ENCODE assay signal across 1 cellular context in the genomic region with DNA sequence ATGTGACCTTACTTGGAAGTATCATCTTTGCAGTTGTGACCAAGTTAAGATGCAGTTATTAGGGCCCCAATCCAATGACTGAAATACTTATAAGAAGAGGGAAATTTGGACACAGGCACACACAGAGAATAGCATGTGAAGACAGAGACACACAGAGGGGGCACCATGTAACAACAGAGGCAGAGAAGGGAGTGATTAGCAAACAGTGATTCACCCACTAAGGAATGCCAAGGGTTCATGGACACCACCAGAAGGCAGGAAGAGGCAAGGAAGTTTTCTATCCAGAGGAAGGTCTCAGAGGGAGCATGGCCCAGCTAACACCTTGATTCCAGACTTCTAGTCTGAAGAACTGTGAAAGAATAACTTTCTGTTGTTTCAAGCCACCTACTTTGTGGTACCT.
TF ChIP-seq lines count a peak whose summit lies in the region.

No MANE protein-coding gene starts in this region.

TF ChIP-seq in SK-N-SH, 30 proteins besides CTCF, POLR2A, EP300 and RAD21 (continued from another document):
- TF ChIP-seq REST (IDR thresholded peaks at IDR 0.05; ENCODE audit: low read depth, low read length) = no peak
- TF ChIP-seq FOXM1 (IDR thresholded peaks at IDR 0.05; ENCODE audit: low read depth) = no peak
- TF ChIP-seq NFIC (IDR thresholded peaks at IDR 0.05; ENCODE audit: borderline replicate concordance) = no peak
- TF ChIP-seq GATA2 (CRISPR knock-in tag; IDR thresholded peaks at IDR 0.05) = no peak
- TF ChIP-seq MXI1 (IDR thresholded peaks at IDR 0.05; ENCODE audit: low read depth, low read length) = no peak
- TF ChIP-seq GABPA (IDR thresholded peaks at IDR 0.05; ENCODE audit: low read depth) = no peak
